In the genomic region with DNA sequence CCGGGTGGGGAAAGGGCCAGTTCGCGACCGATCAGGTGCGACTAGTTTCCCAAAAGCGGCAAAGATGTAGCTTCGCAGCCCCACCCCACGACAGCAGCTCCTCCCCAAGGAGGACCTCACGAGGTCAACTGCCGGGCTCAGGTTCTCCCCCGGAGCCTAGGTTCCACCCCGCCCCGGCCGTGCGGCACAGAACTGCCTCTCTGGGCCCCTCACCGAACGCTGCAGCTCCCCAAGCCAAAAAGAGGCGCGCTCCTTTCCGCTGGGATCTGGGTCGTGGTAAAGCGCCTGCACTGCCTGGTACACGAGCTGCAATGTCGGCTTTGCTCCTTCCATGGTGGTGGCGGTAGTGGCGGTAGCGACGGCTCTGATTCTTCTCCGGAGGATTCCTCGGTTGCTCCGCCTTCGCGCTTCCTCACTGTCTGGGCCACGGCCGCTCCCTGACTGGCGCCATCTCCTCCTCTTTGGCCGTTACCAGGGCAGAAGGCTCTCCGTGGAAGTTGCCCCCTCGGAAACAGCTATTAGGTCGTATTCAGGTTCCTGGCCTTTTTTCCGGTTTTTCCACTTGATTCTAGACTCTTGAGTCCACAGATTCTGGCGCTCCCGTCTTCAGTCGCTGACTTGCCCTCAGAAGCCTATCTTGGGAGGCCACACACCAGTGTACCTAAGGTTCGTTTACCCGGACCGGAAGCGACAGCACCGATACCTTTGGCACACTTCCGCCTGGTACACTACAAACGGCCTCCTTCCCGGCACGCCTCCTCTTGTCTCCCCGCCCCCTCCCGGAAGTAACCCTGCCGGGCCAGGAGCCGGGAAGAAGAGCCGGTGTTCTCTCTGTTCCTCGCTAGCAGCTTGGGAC, we compare ENCODE assay signal across 1 cellular context.
A peak's percentile ranks its signal among the peaks of the same experiment; 100 is the strongest.
TF ChIP-seq lines count a peak whose summit lies in the region.

A gene (minus strand): TSS at position 674 of the 856 bp plus-strand sequence. CDS start 341 bp downstream, at position 333.

TF ChIP-seq in SK-N-SH, 30 proteins besides CTCF, POLR2A, EP300 and RAD21 (continued from another document):
- TF ChIP-seq, protein P1, sequence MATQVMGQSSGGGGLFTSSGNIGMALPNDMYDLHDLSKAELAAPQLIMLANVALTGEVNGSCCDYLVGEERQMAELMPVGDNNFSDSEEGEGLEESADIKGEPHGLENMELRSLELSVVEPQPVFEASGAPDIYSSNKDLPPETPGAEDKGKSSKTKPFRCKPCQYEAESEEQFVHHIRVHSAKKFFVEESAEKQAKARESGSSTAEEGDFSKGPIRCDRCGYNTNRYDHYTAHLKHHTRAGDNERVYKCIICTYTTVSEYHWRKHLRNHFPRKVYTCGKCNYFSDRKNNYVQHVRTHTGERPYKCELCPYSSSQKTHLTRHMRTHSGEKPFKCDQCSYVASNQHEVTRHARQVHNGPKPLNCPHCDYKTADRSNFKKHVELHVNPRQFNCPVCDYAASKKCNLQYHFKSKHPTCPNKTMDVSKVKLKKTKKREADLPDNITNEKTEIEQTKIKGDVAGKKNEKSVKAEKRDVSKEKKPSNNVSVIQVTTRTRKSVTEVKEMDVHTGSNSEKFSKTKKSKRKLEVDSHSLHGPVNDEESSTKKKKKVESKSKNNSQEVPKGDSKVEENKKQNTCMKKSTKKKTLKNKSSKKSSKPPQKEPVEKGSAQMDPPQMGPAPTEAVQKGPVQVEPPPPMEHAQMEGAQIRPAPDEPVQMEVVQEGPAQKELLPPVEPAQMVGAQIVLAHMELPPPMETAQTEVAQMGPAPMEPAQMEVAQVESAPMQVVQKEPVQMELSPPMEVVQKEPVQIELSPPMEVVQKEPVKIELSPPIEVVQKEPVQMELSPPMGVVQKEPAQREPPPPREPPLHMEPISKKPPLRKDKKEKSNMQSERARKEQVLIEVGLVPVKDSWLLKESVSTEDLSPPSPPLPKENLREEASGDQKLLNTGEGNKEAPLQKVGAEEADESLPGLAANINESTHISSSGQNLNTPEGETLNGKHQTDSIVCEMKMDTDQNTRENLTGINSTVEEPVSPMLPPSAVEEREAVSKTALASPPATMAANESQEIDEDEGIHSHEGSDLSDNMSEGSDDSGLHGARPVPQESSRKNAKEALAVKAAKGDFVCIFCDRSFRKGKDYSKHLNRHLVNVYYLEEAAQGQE (IDR thresholded peaks at IDR 0.05; ENCODE audit: low read depth, low read length), result peak; percentile 68
- TF ChIP-seq EZH2phosphoT487 (IDR thresholded peaks at IDR 0.05; ENCODE audit: borderline replicate concordance, low read depth) (no peak), TEAD4 (IDR thresholded peaks at IDR 0.05; ENCODE audit: borderline replicate concordance, insufficient read depth) (0 out of 2 replicates have a peak, but pooled peaks have one; percentile 57), YY1 (IDR thresholded peaks at IDR 0.05; ENCODE audit: low read depth) (peak; percentile 93), POLR2AphosphoS5 (IDR thresholded peaks at IDR 0.05; ENCODE audit: low read depth, low read length) (peak; percentile 96; the same call in 1 of the 2 replicates), RXRA (IDR thresholded peaks at IDR 0.05; ENCODE audit: borderline replicate concordance, low read depth) (peak; percentile 59; the same call in 1 of the 2 replicates), ELF1 (IDR thresholded peaks at IDR 0.05) (peak; percentile 97), CHD2 (IDR thresholded peaks at IDR 0.05; ENCODE audit: low read length, partially characterized antibody) (peak; percentile 93), FOXJ3 (CRISPR knock-in tag; IDR thresholded peaks at IDR 0.05) (peak; percentile 45; the same call in 1 of the 2 replicates), TCF12 (IDR thresholded peaks at IDR 0.05) (peak; percentile 39; the same call in 1 of the 2 replicates), NRF1 (IDR thresholded peaks at IDR 0.05; ENCODE audit: low read depth, low read length) (no peak), TAF1 (IDR thresholded peaks at IDR 0.05; ENCODE audit: borderline replicate concordance, low read depth, low read length) (peak; percentile 96), SMC3 (IDR thresholded peaks at IDR 0.05; ENCODE audit: low read depth, low read length) (no peak), SIN3A (IDR thresholded peaks at IDR 0.05; ENCODE audit: borderline replicate concordance, low read depth, low read length) (peak; percentile 70; the same call in 1 of the 2 replicates), RCOR1 (IDR thresholded peaks at IDR 0.05; ENCODE audit: low read length) (peak; percentile 75), GABPA (IDR thresholded peaks at IDR 0.05; ENCODE audit: low read depth) (peak; percentile 97), MXI1 (IDR thresholded peaks at IDR 0.05; ENCODE audit: low read depth, low read length) (peak; percentile 95), GATA2 (CRISPR knock-in tag; IDR thresholded peaks at IDR 0.05) (no peak), NFIC (IDR thresholded peaks at IDR 0.05; ENCODE audit: borderline replicate concordance) (peak; percentile 67; the same call in 1 of the 2 replicates), MEF2A (IDR thresholded peaks at IDR 0.05; ENCODE audit: borderline replicate concordance, low read depth) (no peak), FOSL2 (IDR thresholded peaks at IDR 0.05; ENCODE audit: borderline replicate concordance, low read depth) (0 out of 2 replicates have a peak, but pooled peaks have one; percentile 15)
- TF ChIP-seq, protein P2, sequence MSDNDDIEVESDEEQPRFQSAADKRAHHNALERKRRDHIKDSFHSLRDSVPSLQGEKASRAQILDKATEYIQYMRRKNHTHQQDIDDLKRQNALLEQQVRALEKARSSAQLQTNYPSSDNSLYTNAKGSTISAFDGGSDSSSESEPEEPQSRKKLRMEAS (IDR thresholded peaks at IDR 0.05; ENCODE audit: low read depth), result peak; percentile 88
- TF ChIP-seq, protein P3, sequence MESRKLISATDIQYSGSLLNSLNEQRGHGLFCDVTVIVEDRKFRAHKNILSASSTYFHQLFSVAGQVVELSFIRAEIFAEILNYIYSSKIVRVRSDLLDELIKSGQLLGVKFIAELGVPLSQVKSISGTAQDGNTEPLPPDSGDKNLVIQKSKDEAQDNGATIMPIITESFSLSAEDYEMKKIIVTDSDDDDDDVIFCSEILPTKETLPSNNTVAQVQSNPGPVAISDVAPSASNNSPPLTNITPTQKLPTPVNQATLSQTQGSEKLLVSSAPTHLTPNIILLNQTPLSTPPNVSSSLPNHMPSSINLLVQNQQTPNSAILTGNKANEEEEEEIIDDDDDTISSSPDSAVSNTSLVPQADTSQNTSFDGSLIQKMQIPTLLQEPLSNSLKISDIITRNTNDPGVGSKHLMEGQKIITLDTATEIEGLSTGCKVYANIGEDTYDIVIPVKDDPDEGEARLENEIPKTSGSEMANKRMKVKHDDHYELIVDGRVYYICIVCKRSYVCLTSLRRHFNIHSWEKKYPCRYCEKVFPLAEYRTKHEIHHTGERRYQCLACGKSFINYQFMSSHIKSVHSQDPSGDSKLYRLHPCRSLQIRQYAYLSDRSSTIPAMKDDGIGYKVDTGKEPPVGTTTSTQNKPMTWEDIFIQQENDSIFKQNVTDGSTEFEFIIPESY (IDR thresholded peaks at IDR 0.05; ENCODE audit: borderline replicate concordance, low read depth), result peak; percentile 59; the same call in 1 of the 2 replicates
- TF ChIP-seq, protein P4, sequence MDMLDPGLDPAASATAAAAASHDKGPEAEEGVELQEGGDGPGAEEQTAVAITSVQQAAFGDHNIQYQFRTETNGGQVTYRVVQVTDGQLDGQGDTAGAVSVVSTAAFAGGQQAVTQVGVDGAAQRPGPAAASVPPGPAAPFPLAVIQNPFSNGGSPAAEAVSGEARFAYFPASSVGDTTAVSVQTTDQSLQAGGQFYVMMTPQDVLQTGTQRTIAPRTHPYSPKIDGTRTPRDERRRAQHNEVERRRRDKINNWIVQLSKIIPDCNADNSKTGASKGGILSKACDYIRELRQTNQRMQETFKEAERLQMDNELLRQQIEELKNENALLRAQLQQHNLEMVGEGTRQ (IDR thresholded peaks at IDR 0.05; ENCODE audit: borderline replicate concordance, low read depth, low read length), result no peak
- TF ChIP-seq, protein P5, sequence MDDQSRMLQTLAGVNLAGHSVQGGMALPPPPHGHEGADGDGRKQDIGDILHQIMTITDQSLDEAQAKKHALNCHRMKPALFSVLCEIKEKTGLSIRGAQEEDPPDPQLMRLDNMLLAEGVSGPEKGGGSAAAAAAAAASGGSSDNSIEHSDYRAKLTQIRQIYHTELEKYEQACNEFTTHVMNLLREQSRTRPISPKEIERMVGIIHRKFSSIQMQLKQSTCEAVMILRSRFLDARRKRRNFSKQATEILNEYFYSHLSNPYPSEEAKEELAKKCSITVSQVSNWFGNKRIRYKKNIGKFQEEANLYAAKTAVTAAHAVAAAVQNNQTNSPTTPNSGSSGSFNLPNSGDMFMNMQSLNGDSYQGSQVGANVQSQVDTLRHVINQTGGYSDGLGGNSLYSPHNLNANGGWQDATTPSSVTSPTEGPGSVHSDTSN (IDR thresholded peaks at IDR 0.05), result peak; percentile 45; the same call in 1 of the 2 replicates
